ENCODE assay signal across 19 cellular contexts in genomic region chr14:64107438-64107837, GRCh38.
DNase-seq lines count a peak whose midpoint lies in the region; ATAC-seq, FAIRE-seq and TF ChIP-seq lines count a peak whose summit lies in the region.
"Had no signal": no experiment of that assay in that cellular context is flagged by ENCODE, and none has a peak within 500 bp of the region (broad histone marks: within the 10 kb centered on the region; RNA-seq: fewer than 3 reads in every experiment).

No MANE protein-coding gene starts in this region.

- H3K79me2 ChIP-seq in osteoblast (ENCODE audit: insufficient read depth, low read length), result no peaks in the 10 kb centered on the region
- H3K79me2 ChIP-seq in hepatocyte, result no peaks in the 10 kb centered on the region

- H3K4me2 ChIP-seq in osteoblast (ENCODE audit: insufficient read depth, low read length) (no peak overlapping the region), hepatocyte (no peak overlapping the region)
- H3K4me2 ChIP-seq: GM23338 had no signal

- WGBS in body of pancreas, 2 donors, result 32 to 48% methylated on average over 2 of the region's 2 CpGs
- 90% methylated on average over 2 of the region's 2 CpGs for WGBS in hepatocyte (ENCODE audit: low lambda C conversion rate, missing lambda C conversion rate)

- H3K4me1 ChIP-seq in body of pancreas, result peaks cover 50% of the 10 kb centered on the region
- H3K4me1 ChIP-seq in osteoblast (ENCODE audit: insufficient read depth, low read length), result no peaks in the 10 kb centered on the region
- H3K4me1 ChIP-seq in hepatocyte (ENCODE audit: insufficient read depth), result no peaks in the 10 kb centered on the region
- H3K4me1 ChIP-seq: Caco-2 had no signal

- TF ChIP-seq POLR2A in body of pancreas (IDR thresholded peaks at IDR 0.05), result peak in 2 of 3 donors; percentile 22 to 32

- no peak for TF ChIP-seq CTCF in D721Med (IDR thresholded peaks at IDR 0.05; ENCODE audit: insufficient read depth, missing control alignments)
- TF ChIP-seq CTCF in body of pancreas (IDR thresholded peaks at IDR 0.05), result no peak
- TF ChIP-seq CTCF in osteoblast (IDR thresholded peaks at IDR 0.05; ENCODE audit: extremely low read depth, low read depth, low read length), result no peak
- TF ChIP-seq CTCF in hepatocyte (IDR thresholded peaks at IDR 0.05; ENCODE audit: poor library complexity), result no peak

- ATAC-seq in body of pancreas, result peak; percentile 86
- ATAC-seq: GM23338 had no signal

- peak overlapping the region; percentile 11 to 93 (median 62) for H3K27ac ChIP-seq in body of pancreas
- H3K27ac ChIP-seq in osteoblast (ENCODE audit: low read depth, low read length), result no peak overlapping the region
- no peak overlapping the region for H3K27ac ChIP-seq in hepatocyte
- H3K27ac ChIP-seq: C4-2B had no signal

- H3K36me3 ChIP-seq in body of pancreas (replicated peaks in 1 of 2; ENCODE audit: insufficient read depth in 1 of 2, low read depth in 2 of 2), result no peaks in the 10 kb centered on the region
- H3K36me3 ChIP-seq in osteoblast (ENCODE audit: insufficient read depth, low read length), result no peaks in the 10 kb centered on the region
- no peaks in the 10 kb centered on the region for H3K36me3 ChIP-seq in hepatocyte (replicated peaks; ENCODE audit: insufficient read depth, low read depth)

- H3K9me3 ChIP-seq in body of pancreas, result no peaks in the 10 kb centered on the region
- H3K9me3 ChIP-seq in osteoblast (ENCODE audit: low read depth, low read length), result no peaks in the 10 kb centered on the region
- H3K9me3 ChIP-seq in hepatocyte (ENCODE audit: low read depth), result no peaks in the 10 kb centered on the region
- H3K9me3 ChIP-seq: Caco-2 had no signal

- H3K4me3 ChIP-seq in body of pancreas (no peak overlapping the region), osteoblast (ENCODE audit: insufficient read depth, low read length) (no peak overlapping the region), hepatocyte (no peak overlapping the region)
- H3K4me3 ChIP-seq: GM23338 had no signal

- no peaks in the 10 kb centered on the region for H3K9me2 ChIP-seq in hepatocyte (replicated peaks; ENCODE audit: insufficient read depth)

- DNase-seq in D721Med (ENCODE audit: insufficient read length, low spot score) (no peak), body of pancreas (peak; percentile 21 to 70 (median 26)), osteoblast (ENCODE audit: insufficient read length, low spot score, missing footprints) (peak; percentile 22), urothelium cell line (ENCODE audit: low spot score) (no peak), NCI-H1417 (lab: John Stamatoyannopoulos, UW) (no peak), hepatocyte (ENCODE audit: low spot score) (no peak)
- DNase-seq in central memory CD4-positive, alpha-beta T cell, result no peak
- DNase-seq: Caco-2; CD4-positive, alpha-beta T cell; DMS153; DMS79; GDM1; HCEC 1CT had no signal

- intact Hi-C loops in body of pancreas (cut with DNase I), result no loop called here

- H3K27me3 ChIP-seq in body of pancreas (no peaks in the 10 kb centered on the region), osteoblast (ENCODE audit: insufficient read depth, low read length) (no peaks in the 10 kb centered on the region), hepatocyte (no peaks in the 10 kb centered on the region)

- H2AFZ ChIP-seq in osteoblast (ENCODE audit: low read length) (no peak overlapping the region), hepatocyte (no peak overlapping the region)
- H2AFZ ChIP-seq: GM23338 had no signal

- FAIRE-seq in D721Med (lab: Jason Lieb, UNC) (peak; percentile 75), urothelium cell line (lab: Jason Lieb, UNC) (peak; percentile 90)
- FAIRE-seq: A204.1, GM12892, GM18507, H54 had no signal

- H4K20me1 ChIP-seq in osteoblast (ENCODE audit: insufficient read depth, low read length) (no peaks in the 10 kb centered on the region), hepatocyte (ENCODE audit: insufficient read depth, poor library complexity, severe bottlenecking) (no peaks in the 10 kb centered on the region)

Comparison
In these comparisons a context has a peak if more than half of its experiments do, and no peak if none do; other contexts are left out.
1. DNase-seq: peak in body of pancreas (4 of 4) and osteoblast (single experiment); none in D721Med (single experiment), urothelium cell line (single experiment), NCI-H1417 (0 of 3), central memory CD4-positive, alpha-beta T cell (single experiment) and hepatocyte (single experiment).
2. H3K27ac ChIP-seq: peak in body of pancreas (4 of 4); none in osteoblast (single experiment) and hepatocyte (single experiment).